Comparison of ENCODE assay signal across 21 cellular contexts in genomic region chr3:64873400-64873799, GRCh38.
DNase-seq lines count a peak whose midpoint lies in the region; ATAC-seq, FAIRE-seq and TF ChIP-seq lines count a peak whose summit lies in the region.
"Had no signal": no experiment of that assay in that cellular context is flagged by ENCODE, and none has a peak within 500 bp of the region (broad histone marks: within the 10 kb centered on the region; RNA-seq: fewer than 3 reads in every experiment).

No MANE protein-coding gene starts in this region.

- no peak overlapping the region for H2BK15ac ChIP-seq in mesenchymal stem cell (ENCODE audit: low read depth, poor library complexity, severe bottlenecking)

- H3K9me3 ChIP-seq in breast epithelium (no peaks in the 10 kb centered on the region), mesenchymal stem cell (ENCODE audit: control insufficient read depth, low read length) (peaks cover 28% of the 10 kb centered on the region)
- H3K9me3 ChIP-seq: SJCRH30 had no signal

- H2BK120ac ChIP-seq in mesenchymal stem cell (ENCODE audit: low read depth, low read length) = peak overlapping the region; percentile 34

- no peak for TF ChIP-seq CTCF in MCF 10A (IDR thresholded peaks at IDR 0.05; ENCODE audit: unreplicated experiment)
- TF ChIP-seq CTCF in breast epithelium (IDR thresholded peaks at IDR 0.05) = no peak
- TF ChIP-seq CTCF in bronchial epithelial cell (IDR thresholded peaks at IDR 0.05; ENCODE audit: insufficient read depth, low read length, severe bottlenecking) = no peak

- no peaks in the 10 kb centered on the region for H3K79me1 ChIP-seq in mesenchymal stem cell (replicated peaks; ENCODE audit: low read length, poor library complexity, severe bottlenecking)

- no TSS peak for BruUV-seq in MCF 10A (replicated peaks; lab: Mats Ljungman, UMichigan)

- H3K23ac ChIP-seq in mesenchymal stem cell (ENCODE audit: low read length in 2 of 2) = no peak overlapping the region

- no peaks in the 10 kb centered on the region for H3K36me3 ChIP-seq in breast epithelium
- no peaks in the 10 kb centered on the region for H3K36me3 ChIP-seq in bronchial epithelial cell (ENCODE audit: control insufficient read depth, insufficient read depth, low read length)
- H3K36me3 ChIP-seq in mesenchymal stem cell (ENCODE audit: control insufficient read depth in 1 of 2, insufficient read depth in 2 of 2, low read depth in 1 of 2, low read length in 2 of 2) = no peaks in the 10 kb centered on the region
- H3K36me3 ChIP-seq: BLaER1 treated with 17β-estradiol and CSF1 and Interleukin-3, amounts not matched to agents 10 nM and 100 nM; SJCRH30 had no signal

- H3K4me3 ChIP-seq in breast epithelium = no peak overlapping the region
- no peak overlapping the region for H3K4me3 ChIP-seq in bronchial epithelial cell (ENCODE audit: low read depth, low read length)
- H3K4me3 ChIP-seq in mesenchymal stem cell (ENCODE audit: insufficient read depth in 1 of 2, low read depth in 1 of 2, low read length in 2 of 2) = no peak overlapping the region
- H3K4me3 ChIP-seq: BLaER1 treated with 17β-estradiol and CSF1 and Interleukin-3, amounts not matched to agents 10 nM and 100 nM; SJCRH30 had no signal

- H2AFZ ChIP-seq in mesenchymal stem cell (ENCODE audit: low read depth, low read length) = no peak overlapping the region

- no peak for ATAC-seq in HG03460 (IDR thresholded peaks at IDR 0.05; ENCODE audit: unreplicated experiment)

- H3K4me1 ChIP-seq in breast epithelium (no peaks in the 10 kb centered on the region), mesenchymal stem cell (ENCODE audit: control insufficient read depth, insufficient read depth, low read depth, low read length) (no peaks in the 10 kb centered on the region)

- 70% methylated on average over 1 of the region's 1 CpG for WGBS in mesenchymal stem cell

- H3K4me2 ChIP-seq in mesenchymal stem cell (ENCODE audit: low read length, poor library complexity, severe bottlenecking) = no peak overlapping the region
- H3K4me2 ChIP-seq: BLaER1 treated with 17β-estradiol and CSF1 and Interleukin-3, amounts not matched to agents 10 nM and 100 nM had no signal

- H3K27me3 ChIP-seq in breast epithelium (no peaks in the 10 kb centered on the region), bronchial epithelial cell (ENCODE audit: control insufficient read depth, insufficient read depth, low read length) (no peaks in the 10 kb centered on the region), mesenchymal stem cell (ENCODE audit: control insufficient read depth in 1 of 2, insufficient read depth in 1 of 2, low read length in 2 of 2) (no peaks in the 10 kb centered on the region)
- H3K27me3 ChIP-seq: BLaER1 treated with 17β-estradiol and CSF1 and Interleukin-3, amounts not matched to agents 10 nM and 100 nM; SJCRH30 had no signal

- H3K27ac ChIP-seq in breast epithelium (no peak overlapping the region), mesenchymal stem cell (ENCODE audit: low read length, poor library complexity, severe bottlenecking) (no peak overlapping the region)
- H3K27ac ChIP-seq: BLaER1 treated with 17β-estradiol and CSF1 and Interleukin-3, amounts not matched to agents 10 nM and 100 nM; RWPE1 had no signal

- no peak overlapping the region for H4K8ac ChIP-seq in mesenchymal stem cell (ENCODE audit: low read length)

- no peak overlapping the region for H3K9ac ChIP-seq in mesenchymal stem cell (ENCODE audit: low read length)
- H3K9ac ChIP-seq: BLaER1 treated with 17β-estradiol and CSF1 and Interleukin-3, amounts not matched to agents 10 nM and 100 nM had no signal

- CTCF ChIA-PET in MCF 10A (lab: Yijun Ruan, JAX) = no interaction called here

- DNase-seq in MCF 10A (ENCODE audit: unreplicated experiment) (peak; percentile 1), breast epithelium (ENCODE audit: low spot score in 2 of 2) (no peak), bronchial epithelial cell (ENCODE audit: low read depth) (peak; percentile 4), mesenchymal stem cell (no peak), glomerular visceral epithelial cell (ENCODE audit: extremely low spot score) (no peak), NCI-H2171 (lab: John Stamatoyannopoulos, UW) (no peak), NCI-H2029 (lab: John Stamatoyannopoulos, UW) (no peak)
- DNase-seq: CD8-positive, alpha-beta memory T cell; H7; IMR-90; Kasumi-1; NCI-H1105 treated with DMSO at 0.1 percent for 48 hours; NCI-H1694 treated with DMSO at 0.1 percent for 48 hours; NCI-H446; NCI-H69; OCI-M1; SJCRH30 had no signal

- H2BK5ac ChIP-seq in mesenchymal stem cell (ENCODE audit: low read depth, low read length, poor library complexity, severe bottlenecking) = no peak overlapping the region

- peaks cover 4% of the 10 kb centered on the region for H3K36me3 Mint-ChIP-seq in MCF 10A (ENCODE audit: insufficient read depth, unreplicated experiment)
- H3K36me3 Mint-ChIP-seq: CD8-positive, alpha-beta memory T cell had no signal

- no peak overlapping the region for H2AK5ac ChIP-seq in mesenchymal stem cell (ENCODE audit: low read length, severe bottlenecking)

- no peak for TF ChIP-seq POLR2A in breast epithelium (IDR thresholded peaks at IDR 0.05)

- H3K4ac ChIP-seq in mesenchymal stem cell (ENCODE audit: low read depth in 1 of 2, low read length in 2 of 2) = no peak overlapping the region

- no peak overlapping the region for H3K14ac ChIP-seq in mesenchymal stem cell (ENCODE audit: low read length in 2 of 2)

- H2BK12ac ChIP-seq in mesenchymal stem cell (ENCODE audit: low read length in 2 of 2) = peak overlapping the region in 1 of 2 experiments; percentile 95

- no peak overlapping the region for H3K27ac Mint-ChIP-seq in MCF 10A (ENCODE audit: low read depth, unreplicated experiment)
- H3K27ac Mint-ChIP-seq: CD8-positive, alpha-beta memory T cell had no signal

- POLR2A ChIA-PET in MCF 10A (lab: Yijun Ruan, JAX) = no interaction called here

- H3K4me1 Mint-ChIP-seq in MCF 10A (ENCODE audit: insufficient read depth, unreplicated experiment) = no peaks in the 10 kb centered on the region
- H3K4me1 Mint-ChIP-seq: CD8-positive, alpha-beta memory T cell had no signal

- no peak overlapping the region for H3K18ac ChIP-seq in mesenchymal stem cell (ENCODE audit: low read depth in 1 of 2, low read length in 2 of 2)

- intact Hi-C loops in MCF 10A (cut with micrococcal nuclease) (no loop called here), breast epithelium (cut with DNase I; ENCODE audit: low total_unique reads) (no loop called here)

- FAIRE-seq in bronchial epithelial cell (lab: Jason Lieb, UNC) = no peak
- FAIRE-seq: A204.1 had no signal

- no peaks in the 10 kb centered on the region for H3K27me3 Mint-ChIP-seq in MCF 10A (ENCODE audit: insufficient read depth, unreplicated experiment)
- H3K27me3 Mint-ChIP-seq: CD8-positive, alpha-beta memory T cell had no signal

- H4K91ac ChIP-seq in mesenchymal stem cell (ENCODE audit: low read length) = no peak overlapping the region

- no peaks in the 10 kb centered on the region for H3K9me3 Mint-ChIP-seq in MCF 10A (ENCODE audit: unreplicated experiment)

- no peak overlapping the region for H3K4me3 Mint-ChIP-seq in MCF 10A (ENCODE audit: unreplicated experiment)
- H3K4me3 Mint-ChIP-seq: CD8-positive, alpha-beta memory T cell had no signal

Comparison
In these comparisons a context has a peak if more than half of its experiments do, and no peak if none do; other contexts are left out.
1. DNase-seq: peak in MCF 10A (single experiment) and bronchial epithelial cell (single experiment); none in breast epithelium (0 of 2), mesenchymal stem cell (single experiment), glomerular visceral epithelial cell (single experiment), NCI-H2171 (single experiment) and NCI-H2029 (single experiment).